ENCODE assay signal across 14 cellular contexts in genomic region chr14:75315143-75315542, GRCh38. TPM values are rescaled to one million over a fixed set of nuclear protein-coding genes. Genes with fewer than 3 reads are reported as not detected.
DNase-seq lines count a peak whose midpoint lies in the region; ATAC-seq, FAIRE-seq and TF ChIP-seq lines count a peak whose summit lies in the region.
"Had no signal": no experiment of that assay in that cellular context is flagged by ENCODE, and none has a peak within 500 bp of the region (broad histone marks: within the 10 kb centered on the region; RNA-seq: fewer than 3 reads in every experiment).

No MANE protein-coding gene starts in this region.

- no TSS peak for BruUV-seq in PC-3 (replicated peaks; lab: Mats Ljungman, UMichigan)
- no TSS peak for BruUV-seq in endothelial cell of umbilical vein (replicated peaks; lab: Mats Ljungman, UMichigan)

- no peak overlapping the region for H3K4me3 Mint-ChIP-seq in endothelial cell (ENCODE audit: unreplicated experiment)
- H3K4me3 Mint-ChIP-seq: activated CD4-positive, alpha-beta memory T cell treated with anti-CD3 and anti-CD28 coated beads, Interleukin-2, amount 10 ng/mL, durations not matched to agents 7 days and 5 days had no signal

- DNase-seq in EH (ENCODE audit: low read depth) (peak; percentile 73), PC-3 (peak; percentile 69), endothelial cell of umbilical vein (ENCODE audit: low read depth, low spot score) (peak; percentile 50), osteoblast (ENCODE audit: insufficient read length, low spot score, missing footprints) (peak; percentile 81), GM13977 (ENCODE audit: low spot score) (no peak), GDM1 (lab: John Stamatoyannopoulos, UW) (no peak), endothelial cell (ENCODE audit: low spot score) (no peak)
- DNase-seq: activated CD4-positive, alpha-beta memory T cell treated with anti-CD3 and anti-CD28 coated beads, Interleukin-2, amount 10 ng/mL, durations not matched to agents 7 days and 5 days; KG1; posterior cingulate gyrus; stimulated activated CD8-positive, alpha-beta memory T cell treated with anti-CD3 and anti-CD28 coated beads, Interleukin-4, amount 100 ng/mL, for 48 hours had no signal

- H3K27ac Mint-ChIP-seq in endothelial cell (ENCODE audit: unreplicated experiment), result no peak overlapping the region
- H3K27ac Mint-ChIP-seq: activated CD4-positive, alpha-beta memory T cell treated with anti-CD3 and anti-CD28 coated beads, Interleukin-2, amount 10 ng/mL, durations not matched to agents 7 days and 5 days had no signal

- H3K4me3 ChIP-seq in PC-3 (ENCODE audit: low read length) (peak overlapping the region; percentile 23; the same call in 1 of the 2 replicates), endothelial cell of umbilical vein (replicated peaks in 1 of 3; ENCODE audit: insufficient read depth in 1 of 3, low read depth in 1 of 3, low read length in 3 of 3) (no peak overlapping the region), osteoblast (ENCODE audit: insufficient read depth, low read length) (peak overlapping the region; percentile 55)

- no peaks in the 10 kb centered on the region for H4K20me1 ChIP-seq in PC-3 (ENCODE audit: low read length)
- no peaks in the 10 kb centered on the region for H4K20me1 ChIP-seq in endothelial cell of umbilical vein (replicated peaks; ENCODE audit: control insufficient read depth, extremely low read depth, insufficient read depth, low read length)
- H4K20me1 ChIP-seq in osteoblast (ENCODE audit: insufficient read depth, low read length), result no peaks in the 10 kb centered on the region

- TF ChIP-seq POLR2A in endothelial cell of umbilical vein (IDR thresholded peaks at IDR 0.05; ENCODE audit: low read depth, low read length), result no peak

- H3K27ac ChIP-seq in PC-3 (ENCODE audit: low read length), result no peak overlapping the region
- H3K27ac ChIP-seq in endothelial cell of umbilical vein (ENCODE audit: insufficient read depth, low read depth, low read length), result no peak overlapping the region
- H3K27ac ChIP-seq in osteoblast (ENCODE audit: low read depth, low read length), result peak overlapping the region; percentile 59
- H3K27ac ChIP-seq: RWPE1 had no signal

- peak overlapping the region; percentile 81 for H3K4me2 ChIP-seq in PC-3 (ENCODE audit: low read length)
- H3K4me2 ChIP-seq in endothelial cell of umbilical vein (ENCODE audit: insufficient read depth, low read length), result no peak overlapping the region
- peak overlapping the region; percentile 81 for H3K4me2 ChIP-seq in osteoblast (ENCODE audit: insufficient read depth, low read length)

- H3K9me1 ChIP-seq in endothelial cell of umbilical vein (replicated peaks; ENCODE audit: control insufficient read depth, extremely low read depth, insufficient read depth, low read length), result no peaks in the 10 kb centered on the region

- no peaks in the 10 kb centered on the region for H3K9me2 ChIP-seq in PC-3 (replicated peaks; ENCODE audit: low read length)

- FAIRE-seq in endothelial cell of umbilical vein (lab: Jason Lieb, UNC), result no peak
- FAIRE-seq: bronchial epithelial cell had no signal

- peaks cover 3% of the 10 kb centered on the region for H3K27me3 Mint-ChIP-seq in endothelial cell (ENCODE audit: unreplicated experiment)

- peaks cover 15% of the 10 kb centered on the region for H3K4me1 ChIP-seq in PC-3 (ENCODE audit: insufficient read depth, low read length)
- H3K4me1 ChIP-seq in endothelial cell of umbilical vein (ENCODE audit: control insufficient read depth, extremely low read depth, insufficient read depth, low read length), result peaks cover 3% of the 10 kb centered on the region
- H3K4me1 ChIP-seq in osteoblast (ENCODE audit: insufficient read depth, low read length), result peaks cover 25% of the 10 kb centered on the region

- in situ Hi-C loops in GM13977 (cut with MboI; ENCODE audit: low pct_unique_long_range_greater_than_20kb, low sequenced_read_pairs, unreplicated experiment), result no loop called here

- no peaks in the 10 kb centered on the region for H3F3A ChIP-seq in PC-3 (ENCODE audit: low read length, unreplicated experiment)

- H3K9me3 Mint-ChIP-seq in endothelial cell (ENCODE audit: unreplicated experiment), result no peaks in the 10 kb centered on the region
- H3K9me3 Mint-ChIP-seq: activated CD4-positive, alpha-beta memory T cell treated with anti-CD3 and anti-CD28 coated beads, Interleukin-2, amount 10 ng/mL, durations not matched to agents 7 days and 5 days had no signal

- H2AFZ ChIP-seq in PC-3 (ENCODE audit: low read length) (peak overlapping the region; percentile 76), endothelial cell of umbilical vein (ENCODE audit: low read depth, low read length) (no peak overlapping the region), osteoblast (ENCODE audit: low read length) (peak overlapping the region; percentile 69)

- no peaks in the 10 kb centered on the region for H3K36me3 ChIP-seq in PC-3 (ENCODE audit: low read depth, low read length)
- no peaks in the 10 kb centered on the region for H3K36me3 ChIP-seq in endothelial cell of umbilical vein (ENCODE audit: control insufficient read depth in 2 of 2, extremely low read depth in 1 of 2, insufficient read depth in 2 of 2, low read length in 2 of 2)
- H3K36me3 ChIP-seq in osteoblast (ENCODE audit: insufficient read depth, low read length), result no peaks in the 10 kb centered on the region

- TF ChIP-seq CTCF in PC-3 (conservative IDR thresholded peaks at IDR 0.05; ENCODE audit: low read depth, low read length) (no peak), endothelial cell of umbilical vein (IDR thresholded peaks at IDR 0.05; ENCODE audit: extremely low read depth in 1 of 2, insufficient read depth in 1 of 2, low read depth in 1 of 2, low read length in 2 of 2) (no peak), osteoblast (IDR thresholded peaks at IDR 0.05; ENCODE audit: extremely low read depth, low read depth, low read length) (no peak), GM13977 (IDR thresholded peaks at IDR 0.05; ENCODE audit: extremely low read depth, insufficient read depth, missing control alignments) (no peak), endothelial cell (IDR thresholded peaks at IDR 0.05; ENCODE audit: unreplicated experiment) (no peak)

- intact Hi-C loops in PC-3 (cut with micrococcal nuclease) (no loop called here), endothelial cell of umbilical vein (cut with micrococcal nuclease) (no loop called here)

- H3K9ac ChIP-seq in PC-3 (ENCODE audit: low read length) (no peak overlapping the region), endothelial cell of umbilical vein (replicated peaks; ENCODE audit: extremely low read depth, insufficient read depth, low read length) (no peak overlapping the region)

- POLR2A ChIA-PET in PC-3 (lab: Charles Lee; ENCODE audit: unreplicated experiment) (interaction anchor here (0.7 kb wide), 1 partner anchor 417 kb away, joined by 4 read pairs; no protein-coding TSS in a partner anchor), endothelial cell of umbilical vein (lab: Charles Lee) (no interaction called here)

- no peaks in the 10 kb centered on the region for H3K9me3 ChIP-seq in PC-3 (ENCODE audit: low read length)
- no peaks in the 10 kb centered on the region for H3K9me3 ChIP-seq in endothelial cell of umbilical vein (replicated peaks; ENCODE audit: control insufficient read depth, insufficient read depth, low read length)
- peaks cover 2% of the 10 kb centered on the region for H3K9me3 ChIP-seq in osteoblast (ENCODE audit: low read depth, low read length)

- H3K36me3 Mint-ChIP-seq in endothelial cell (ENCODE audit: low read depth, unreplicated experiment), result no peaks in the 10 kb centered on the region

- H3K4me1 Mint-ChIP-seq in endothelial cell (ENCODE audit: unreplicated experiment), result no peaks in the 10 kb centered on the region

- no peaks in the 10 kb centered on the region for H3K27me3 ChIP-seq in PC-3 (ENCODE audit: low read length)
- peaks cover 7 to 12% of the 10 kb centered on the region in 2 experiments for H3K27me3 ChIP-seq in endothelial cell of umbilical vein (ENCODE audit: control insufficient read depth in 2 of 2, insufficient read depth in 2 of 2, low read length in 2 of 2)
- H3K27me3 ChIP-seq in osteoblast (ENCODE audit: insufficient read depth, low read length), result peaks cover 4% of the 10 kb centered on the region

- dilution Hi-C loops in endothelial cell of umbilical vein (cut with MboI; ENCODE audit: extremely low pct_ligation_motif_present, low sequenced_read_pairs), result no loop called here

- CTCF ChIA-PET in PC-3 (lab: Charles Lee), result no interaction called here
- CTCF ChIA-PET in endothelial cell of umbilical vein (lab: Charles Lee), result interaction anchor here (0.9 to 1.0 kb wide), 4 partner anchors 11 to 246 kb away, joined by 3 to 7 read pairs (median 4); no protein-coding TSS in a partner anchor

- H3K79me2 ChIP-seq in PC-3 (ENCODE audit: low read length), result no peaks in the 10 kb centered on the region
- H3K79me2 ChIP-seq in endothelial cell of umbilical vein (ENCODE audit: control insufficient read depth, insufficient read depth, low read length), result no peaks in the 10 kb centered on the region
- H3K79me2 ChIP-seq in osteoblast (ENCODE audit: insufficient read depth, low read length), result no peaks in the 10 kb centered on the region

- ATAC-seq in PC-3, result peak; percentile 95
- no peak for ATAC-seq in HG03159 (IDR thresholded peaks at IDR 0.05; ENCODE audit: unreplicated experiment)

TF ChIP-seq in endothelial cell of umbilical vein, 7 proteins besides CTCF, POLR2A, EP300 and RAD21:
- TF ChIP-seq EZH2 (IDR thresholded peaks at IDR 0.05; ENCODE audit: borderline replicate concordance, low read depth, low read length, severe bottlenecking) (no peak), JUN (IDR thresholded peaks at IDR 0.05; ENCODE audit: borderline replicate concordance, insufficient read depth, insufficient read length, low read depth) (no peak), GATA2 (IDR thresholded peaks at IDR 0.05; ENCODE audit: insufficient read depth, insufficient read length, low read depth, low read length) (no peak), POLR2AphosphoS5 (IDR thresholded peaks at IDR 0.05; ENCODE audit: insufficient read depth, low read depth, low read length) (no peak), MYC (IDR thresholded peaks at IDR 0.05; ENCODE audit: low read depth, low read length) (no peak)

RNA-seq across cellular contexts. Expression of gene FOS, which starts 36.5 kb away (rescaled TPM):
- 99.2 and 103 TPM in 2 replicates for total RNA-seq in PC-3 (2014; rRNA removed)
- total RNA-seq in endothelial cell of umbilical vein, result 9.2 and 63.2 TPM in 2 replicates
- 41.6 and 55.6 TPM in 2 replicates for polyA plus RNA-seq in endothelial cell of umbilical vein
- 26.6 and 60.9 TPM in 2 replicates for polyA plus RNA-seq in endothelial cell of umbilical vein (2011; cell fraction: cytosol; rRNA removed)
- 187 and 302 TPM in 2 replicates for polyA plus RNA-seq in endothelial cell of umbilical vein (2011; cell fraction: nucleus; rRNA removed)
- 1.9 and 7.0 TPM in 2 replicates for polyA plus RNA-seq in endothelial cell of umbilical vein (2012)
- 38.7 and 58.4 TPM in 2 replicates for polyA minus RNA-seq in endothelial cell of umbilical vein
- polyA minus RNA-seq in endothelial cell of umbilical vein (2011; cell fraction: cytosol; rRNA and poly(A)+ RNA removed), result 55.3 TPM
- polyA minus RNA-seq in endothelial cell of umbilical vein (2011; cell fraction: nucleus; rRNA and poly(A)+ RNA removed), result 149 and 293 TPM in 2 replicates
- total RNA-seq in osteoblast, result 42.3 and 63.6 TPM in 2 replicates
- 41.5 TPM for total RNA-seq in endothelial cell (ENCODE audit: unreplicated experiment)

Comparison
In these comparisons a context has a peak if more than half of its experiments do, and no peak if none do; other contexts are left out.
1. DNase-seq: peak in EH (single experiment), PC-3 (single experiment), endothelial cell of umbilical vein (single experiment) and osteoblast (single experiment); none in GM13977 (single experiment), GDM1 (single experiment) and endothelial cell (single experiment).
2. H3K4me3 ChIP-seq: peak in PC-3 (single experiment) and osteoblast (single experiment); none in endothelial cell of umbilical vein (0 of 3).